ENCODE assay signal across 1 cellular context in genomic region chr1:169933999-169934725, GRCh38.
TF ChIP-seq lines count a peak whose summit lies in the region.

No MANE protein-coding gene starts in this region.

TF ChIP-seq in endothelial cell of umbilical vein, 7 proteins besides CTCF, POLR2A, EP300 and RAD21:
- TF ChIP-seq FOS (IDR thresholded peaks at IDR 0.05; ENCODE audit: borderline replicate concordance, insufficient read depth, low read length), result no peak
- peak; percentile 13 for TF ChIP-seq GATA2 (IDR thresholded peaks at IDR 0.05; ENCODE audit: insufficient read depth, insufficient read length, low read depth, low read length)
